8 cellular contexts compared by ENCODE assay signal in genomic region chr11:18383388-18384156, GRCh38. TPM values are rescaled to one million over a fixed set of nuclear protein-coding genes. Genes with fewer than 3 reads are reported as not detected.
DNase-seq lines count a peak whose midpoint lies in the region; ATAC-seq and TF ChIP-seq lines count a peak whose summit lies in the region.

No MANE protein-coding gene starts in this region.

- no peaks in the 10 kb centered on the region for H3K27me3 ChIP-seq in right cardiac atrium (ENCODE audit: control insufficient read depth, insufficient read depth)
- no peaks in the 10 kb centered on the region for H3K27me3 ChIP-seq in gastrocnemius medialis

- intact Hi-C loops in right cardiac atrium (cut with DNase I) (no loop called here), gastrocnemius medialis (cut with DNase I; ENCODE audit: low total_unique reads) (loop anchor here (2.0 kb wide), 1 partner anchor 13 kb away; no protein-coding TSS in a partner anchor)

- no peaks in the 10 kb centered on the region for H3K36me3 ChIP-seq in gastrocnemius medialis

- peaks cover 20% of the 10 kb centered on the region for H3K4me1 ChIP-seq in right cardiac atrium (ENCODE audit: control insufficient read depth, insufficient read depth, low read length)
- H3K4me1 ChIP-seq in gastrocnemius medialis, result peaks cover 29 to 30% of the 10 kb centered on the region in 2 donors

- no peak for TF ChIP-seq POLR2A in gastrocnemius medialis (IDR thresholded peaks at IDR 0.05)

- peak; percentile 65 for ATAC-seq in GM19467 (IDR thresholded peaks at IDR 0.05; ENCODE audit: unreplicated experiment)
- peak; percentile 93 for ATAC-seq in HG03565 (IDR thresholded peaks at IDR 0.05; ENCODE audit: unreplicated experiment)
- peak; percentile 97 to 98 for ATAC-seq in right cardiac atrium
- peak; percentile 92 to 96 for ATAC-seq in gastrocnemius medialis

- no peak overlapping the region for H3K4me3 ChIP-seq in right cardiac atrium (ENCODE audit: low read length)
- H3K4me3 ChIP-seq in gastrocnemius medialis, result peak overlapping the region in 3 of 4 donors; percentile 6 to 32 (median 30)

- in situ Hi-C loops in gastrocnemius medialis (cut with MboI; ENCODE audit: low sequenced_read_pairs in 4 of 4), result no loop called here

- WGBS in right cardiac atrium, result 13% methylated on average over 9 of the region's 9 CpGs

- no peaks in the 10 kb centered on the region for H3K9me3 ChIP-seq in right cardiac atrium (ENCODE audit: control insufficient read depth, low read length)
- no peaks in the 10 kb centered on the region for H3K9me3 ChIP-seq in gastrocnemius medialis

- DNase-seq in DMS153 treated with DMSO at 0.1 percent for 48 hours (lab: John Stamatoyannopoulos, UW; ENCODE audit: unreplicated experiment) (peak; percentile 63), SW480 (ENCODE audit: low spot score) (peak; percentile 91), amniotic stem cell (lab: John Stamatoyannopoulos, UW) (peak; percentile 95), right cardiac atrium (peak; percentile 82 to 92 (median 91)), gastrocnemius medialis (peak; percentile 81 to 96), NK-92 (lab: John Stamatoyannopoulos, UW; ENCODE audit: unreplicated experiment) (no peak)

- no peak for TF ChIP-seq CTCF in gastrocnemius medialis (IDR thresholded peaks at IDR 0.05 in 4 of 5, conservative IDR thresholded peaks at IDR 0.05 in 1 of 5)

- H3K27ac ChIP-seq in right cardiac atrium (ENCODE audit: low read length) (peak overlapping the region; percentile 100), gastrocnemius medialis (peak overlapping the region; percentile 90 to 100 (median 94))

RNA-seq across cellular contexts. Expression of gene LDHA, which starts 10.8 kb away (rescaled TPM):
- 100 to 1,000 TPM; 224 to 399 (median 321) TPM for total RNA-seq in right cardiac atrium
- 329 TPM for polyA plus RNA-seq in right cardiac atrium
- total RNA-seq in gastrocnemius medialis, result 1,000 to 10,000 TPM in 1 of 4 donors, 100 to 1,000 TPM in 3; 354 to 1,010 (median 500) TPM

RNA-seq across cellular contexts. Expression of gene LDHC, which starts 28.5 kb away (rescaled TPM):
- total RNA-seq in right cardiac atrium (1 to 10 TPM in 1 of 4 donors, not detected in 3; 2.7 TPM), gastrocnemius medialis (1 to 10 TPM in 1 of 4 donors, under 1 TPM in 1, not detected in 2; 0.67 to 1.4 TPM)
- polyA plus RNA-seq in right cardiac atrium, result 2.7 TPM
